Comparison of ENCODE assay signal across 32 cellular contexts in the genomic region with DNA sequence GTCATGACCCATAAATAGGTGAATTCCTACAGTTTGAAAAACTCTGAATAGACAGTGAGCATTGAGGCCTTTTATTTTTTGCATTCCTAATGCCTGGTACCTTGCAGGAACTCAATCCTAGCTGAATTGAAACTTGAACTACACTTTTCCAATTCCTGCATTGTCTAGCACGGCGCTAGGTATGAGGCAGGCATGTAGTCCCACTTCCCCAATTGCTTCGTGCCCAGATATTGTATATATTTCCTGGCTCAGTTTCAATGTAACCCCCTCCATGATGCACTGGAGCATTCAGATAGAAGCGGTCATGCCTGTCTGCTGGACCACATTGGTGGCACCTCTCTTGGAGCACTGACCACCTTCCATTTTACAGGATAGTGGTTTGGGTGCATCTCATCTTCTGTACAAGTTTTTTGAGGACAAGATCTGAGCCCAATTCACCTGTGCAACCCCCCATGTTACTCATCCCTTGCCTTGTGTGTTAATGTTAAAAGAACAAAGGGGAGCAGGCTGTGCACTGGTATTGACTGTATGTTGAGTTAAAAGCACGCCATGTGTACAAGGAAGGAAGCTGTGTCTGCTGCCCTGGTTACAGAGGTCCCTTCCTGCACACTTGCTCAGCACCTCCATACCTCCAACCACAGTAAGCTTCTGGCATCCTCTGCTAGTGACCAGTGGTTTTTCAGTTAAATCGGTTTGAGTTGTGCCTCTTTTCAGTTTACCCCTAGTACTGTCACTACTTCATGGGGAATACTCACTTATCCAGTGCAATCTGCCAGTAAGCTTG. TPM values are rescaled to one million over a fixed set of nuclear protein-coding genes. Genes with fewer than 3 reads are reported as not detected.
DNase-seq lines count a peak whose midpoint lies in the region; ATAC-seq and TF ChIP-seq lines count a peak whose summit lies in the region.
"Had no signal": no experiment of that assay in that cellular context is flagged by ENCODE, and none has a peak within 500 bp of the region (broad histone marks: within the 10 kb centered on the region; RNA-seq: fewer than 3 reads in every experiment).

No MANE protein-coding gene starts in this region.

- no peaks in the 10 kb centered on the region for H3K9me3 ChIP-seq in Caco-2
- H3K9me3 ChIP-seq: esophagus squamous epithelium, HAP-1, pancreas had no signal

- peak overlapping the region; percentile 87 for H3K27ac Mint-ChIP-seq in dendritic cell treated with granulocyte-macrophage colony-stimulating factor and Interleukin-4, amounts not matched to agents 40 ng/mL and 50 ng/mL, for 4 days
- H3K27ac Mint-ChIP-seq in Caco-2 (ENCODE audit: unreplicated experiment) = no peak overlapping the region
- H3K27ac Mint-ChIP-seq: activated T-helper 1 cell treated with anti-CD3 and anti-CD28 coated beads, Interleukin-12 subunit alpha, Interleukin-12 subunit beta, Interleukin-2, Interleukin-4 antibody, amounts not matched to agents 30 ng/mL and 10 ng/mL and 1 ng/mL, durations not matched to agents 14 hours and 24 hours and 36 hours had no signal

- intact Hi-C loops in dendritic cell treated with granulocyte-macrophage colony-stimulating factor and Interleukin-4, amounts not matched to agents 40 ng/mL and 50 ng/mL, for 4 days (cut with micrococcal nuclease) = no loop called here
- intact Hi-C loops in Caco-2 (cut with micrococcal nuclease; ENCODE audit: unreplicated experiment) = no loop called here

- no peaks in the 10 kb centered on the region for H3K27me3 ChIP-seq in Caco-2 (replicated peaks; ENCODE audit: control insufficient read depth, insufficient read depth, low read length)
- H3K27me3 ChIP-seq: esophagus squamous epithelium, pancreas had no signal

- H3K4me1 ChIP-seq in Caco-2 = no peaks in the 10 kb centered on the region
- H3K4me1 ChIP-seq: HAP-1, pancreas had no signal

- no peaks in the 10 kb centered on the region for H3K27me3 Mint-ChIP-seq in dendritic cell treated with granulocyte-macrophage colony-stimulating factor and Interleukin-4, amounts not matched to agents 40 ng/mL and 50 ng/mL, for 4 days
- no peaks in the 10 kb centered on the region for H3K27me3 Mint-ChIP-seq in Caco-2 (ENCODE audit: insufficient read depth, unreplicated experiment)

- no peaks in the 10 kb centered on the region for H3K36me3 ChIP-seq in Caco-2 (ENCODE audit: control insufficient read depth, insufficient read depth, low read length)
- H3K36me3 ChIP-seq: esophagus squamous epithelium, HAP-1, pancreas had no signal

- no TSS peak for BruUV-seq in Caco-2 (replicated peaks; lab: Mats Ljungman, UMichigan)

- TF ChIP-seq POLR2A in NB4 (IDR thresholded peaks at IDR 0.05; ENCODE audit: extremely low read depth, insufficient read length) = no peak

- DNase-seq in NOMO-1 treated with DMSO at 0.1 percent for 48 hours (lab: John Stamatoyannopoulos, UW; ENCODE audit: unreplicated experiment) = peak; percentile 16
- DNase-seq in NOMO-1 treated with dmso at 0.1 percent for 144 hours (lab: John Stamatoyannopoulos, UW; ENCODE audit: unreplicated experiment) = no peak
- DNase-seq in NB4 (ENCODE audit: low read depth) = peak; percentile 53
- DNase-seq in DMS153 (lab: John Stamatoyannopoulos, UW) = no peak
- no peak for DNase-seq in activated CD8-positive, alpha-beta memory T cell treated with anti-CD3 and anti-CD28 coated beads for 24 hours
- DNase-seq in Caco-2 = no peak
- DNase-seq: 8988T; activated CD4-positive, alpha-beta T cell treated with anti-CD3 and anti-CD28 coated beads, Interleukin-2, amount 50 U/mL, for 48 hours; activated CD8-positive, alpha-beta memory T cell treated with anti-CD3 and anti-CD28 coated beads, Interleukin-2, amount 50 U/mL, for 4 hours; activated naive CD4-positive, alpha-beta T cell treated with anti-CD3 and anti-CD28 coated beads, Interleukin-2, amount 10 ng/mL, durations not matched to agents 7 days and 5 days; aorta; DMS53; esophagus squamous epithelium; foreskin melanocyte; NCI-H146; NCI-H2107; NCI-H446 treated with DMSO at 0.1 percent for 48 hours; NCI-H82; pancreas; PC-9; SHP77; stimulated activated CD4-positive, alpha-beta T cell treated with anti-CD3 and anti-CD28 coated beads, Interleukin-1b, Interleukin-23, amount 100 ng/mL, for 48 hours; SW 1271 had no signal

- no peak overlapping the region for H3K4me3 ChIP-seq in NB4 (ENCODE audit: low read depth, low read length)
- no peak overlapping the region for H3K4me3 ChIP-seq in Caco-2 (ENCODE audit: low read depth, low read length)
- H3K4me3 ChIP-seq: esophagus squamous epithelium, HAP-1, pancreas, PC-9, smooth muscle cell had no signal

- H3K4me1 Mint-ChIP-seq in dendritic cell treated with granulocyte-macrophage colony-stimulating factor and Interleukin-4, amounts not matched to agents 40 ng/mL and 50 ng/mL, for 4 days (ENCODE audit: low read depth) = peaks cover 65% of the 10 kb centered on the region
- H3K4me1 Mint-ChIP-seq in Caco-2 (ENCODE audit: low read depth, unreplicated experiment) = no peaks in the 10 kb centered on the region
- H3K4me1 Mint-ChIP-seq: neural crest cell had no signal

- CTCF ChIA-PET in Caco-2 (lab: Charles Lee) = no interaction called here

- POLR2A ChIA-PET in Caco-2 (lab: Charles Lee) = no interaction called here

- H3K36me3 Mint-ChIP-seq in dendritic cell treated with granulocyte-macrophage colony-stimulating factor and Interleukin-4, amounts not matched to agents 40 ng/mL and 50 ng/mL, for 4 days (ENCODE audit: low read depth) = no peaks in the 10 kb centered on the region
- H3K36me3 Mint-ChIP-seq in Caco-2 (ENCODE audit: insufficient read depth, unreplicated experiment) = no peaks in the 10 kb centered on the region
- H3K36me3 Mint-ChIP-seq: activated naive CD4-positive, alpha-beta T cell treated with anti-CD3 and anti-CD28 coated beads, Interleukin-2, amount 10 ng/mL, durations not matched to agents 7 days and 5 days had no signal

- ATAC-seq in HG02884 (IDR thresholded peaks at IDR 0.05; ENCODE audit: unreplicated experiment) = no peak

- no peak for TF ChIP-seq CTCF in NB4 (IDR thresholded peaks at IDR 0.05; ENCODE audit: low read depth, low read length)
- no peak for TF ChIP-seq CTCF in Caco-2 (IDR thresholded peaks at IDR 0.05; ENCODE audit: insufficient read depth in 1 of 2, low read depth in 1 of 2, low read length in 1 of 2, severe bottlenecking in 1 of 2, unreplicated experiment in 1 of 2)

- H3K9me3 Mint-ChIP-seq in dendritic cell treated with granulocyte-macrophage colony-stimulating factor and Interleukin-4, amounts not matched to agents 40 ng/mL and 50 ng/mL, for 4 days = no peaks in the 10 kb centered on the region
- H3K9me3 Mint-ChIP-seq in Caco-2 (ENCODE audit: unreplicated experiment) = no peaks in the 10 kb centered on the region
- H3K9me3 Mint-ChIP-seq: activated naive CD4-positive, alpha-beta T cell treated with anti-CD3 and anti-CD28 coated beads, Interleukin-2, amount 10 ng/mL, durations not matched to agents 7 days and 5 days; activated T-helper 1 cell treated with anti-CD3 and anti-CD28 coated beads, Interleukin-12 subunit alpha, Interleukin-12 subunit beta, Interleukin-2, Interleukin-4 antibody, amounts not matched to agents 30 ng/mL and 10 ng/mL and 1 ng/mL, durations not matched to agents 14 hours and 24 hours and 36 hours had no signal

- H3K4me3 Mint-ChIP-seq in dendritic cell treated with granulocyte-macrophage colony-stimulating factor and Interleukin-4, amounts not matched to agents 40 ng/mL and 50 ng/mL, for 4 days = no peak overlapping the region
- no peak overlapping the region for H3K4me3 Mint-ChIP-seq in Caco-2 (ENCODE audit: unreplicated experiment)
- H3K4me3 Mint-ChIP-seq: activated naive CD4-positive, alpha-beta T cell treated with anti-CD3 and anti-CD28 coated beads, Interleukin-2, amount 10 ng/mL, durations not matched to agents 7 days and 5 days; activated T-helper 1 cell treated with anti-CD3 and anti-CD28 coated beads, Interleukin-12 subunit alpha, Interleukin-12 subunit beta, Interleukin-2, Interleukin-4 antibody, amounts not matched to agents 30 ng/mL and 10 ng/mL and 1 ng/mL, durations not matched to agents 14 hours and 24 hours and 36 hours; neural crest cell had no signal

RNA-seq across cellular contexts. Expression of gene RAB7B, which starts 10.0 kb away (rescaled TPM):
- total RNA-seq in Caco-2 (2022) = not detected in 2 replicates
- total RNA-seq: activated T-helper 1 cell treated with anti-CD3 and anti-CD28 coated beads, Interleukin-12 subunit alpha, Interleukin-12 subunit beta, Interleukin-2, Interleukin-4 antibody, amounts not matched to agents 30 ng/mL and 10 ng/mL and 1 ng/mL, durations not matched to agents 14 hours and 24 hours and 36 hours; lung microvascular endothelial cell; PC-9 had no signal

RNA-seq across cellular contexts. Expression of gene CTSE, which starts 10.5 kb away (rescaled TPM):
- 0.23 and 0.48 TPM in 2 replicates for total RNA-seq in Caco-2 (2022)
- total RNA-seq: activated T-helper 1 cell treated with anti-CD3 and anti-CD28 coated beads, Interleukin-12 subunit alpha, Interleukin-12 subunit beta, Interleukin-2, Interleukin-4 antibody, amounts not matched to agents 30 ng/mL and 10 ng/mL and 1 ng/mL, durations not matched to agents 14 hours and 24 hours and 36 hours; G401; lung microvascular endothelial cell; neural crest cell; smooth muscle cell; subcutaneous adipose tissue had no signal

RNA-seq across cellular contexts. Expression of gene RHEX, which starts 39.8 kb away (rescaled TPM):
- not detected in 2 replicates for total RNA-seq in Caco-2 (2022)
- total RNA-seq: activated T-helper 1 cell treated with anti-CD3 and anti-CD28 coated beads, Interleukin-12 subunit alpha, Interleukin-12 subunit beta, Interleukin-2, Interleukin-4 antibody, amounts not matched to agents 30 ng/mL and 10 ng/mL and 1 ng/mL, durations not matched to agents 14 hours and 24 hours and 36 hours; G401; lung microvascular endothelial cell; PC-9; smooth muscle cell had no signal

Comparison
In these comparisons a context has a peak if more than half of its experiments do, and no peak if none do; other contexts are left out.
1. DNase-seq: peak in NOMO-1 treated with DMSO at 0.1 percent for 48 hours (single experiment) and NB4 (single experiment); none in NOMO-1 treated with dmso at 0.1 percent for 144 hours (single experiment), DMS153 (single experiment), activated CD8-positive, alpha-beta memory T cell treated with anti-CD3 and anti-CD28 coated beads for 24 hours (single experiment) and Caco-2 (0 of 2).